Comparison of ENCODE assay signal across 15 cellular contexts in genomic region chr5:9622891-9623547, GRCh38. TPM values are rescaled to one million over a fixed set of nuclear protein-coding genes. Genes with fewer than 3 reads are reported as not detected.
DNase-seq lines count a peak whose midpoint lies in the region; ATAC-seq, FAIRE-seq and TF ChIP-seq lines count a peak whose summit lies in the region.
"Had no signal": no experiment of that assay in that cellular context is flagged by ENCODE, and none has a peak within 500 bp of the region (broad histone marks: within the 10 kb centered on the region; RNA-seq: fewer than 3 reads in every experiment).

No MANE protein-coding gene starts in this region.

- H2AK5ac ChIP-seq in H1 (ENCODE audit: low read depth, low read length) (no peak overlapping the region), trophoblast cell (ENCODE audit: low read length) (peak overlapping the region; percentile 20)

- FAIRE-seq in H1 (lab: Jason Lieb, UNC) = no peak
- FAIRE-seq: TTC549 had no signal

- peak; percentile 77 for ATAC-seq in GM18858 (IDR thresholded peaks at IDR 0.05; ENCODE audit: unreplicated experiment)
- no peak for ATAC-seq in HG02852 (IDR thresholded peaks at IDR 0.05; ENCODE audit: unreplicated experiment)
- ATAC-seq: mucosa of descending colon had no signal

- 87% methylated on average over 7 of the region's 7 CpGs; no CpG with 5 or more reads in 1 of the 2 experiments for WGBS in H1 (ENCODE audit: extremely low coverage in 1 of 2, insufficient coverage in 1 of 2, insufficient read length in 1 of 2, insufficient replicate concordance in 2 of 2, low coverage in 1 of 2, low lambda C conversion rate in 2 of 2, missing lambda C conversion rate in 1 of 2), 2 experiments
- WGBS in trophoblast cell (ENCODE audit: extremely low coverage, insufficient coverage, insufficient read length) = no CpG with 5 or more reads among the region's 7 CpGs

- TF ChIP-seq CTCF in H1 (IDR thresholded peaks at IDR 0.05; ENCODE audit: control extremely low read depth in 1 of 3, insufficient read depth in 1 of 3, low read depth in 1 of 3, low read length in 3 of 3) = no peak

- no peak overlapping the region for H4K5ac ChIP-seq in H1 (ENCODE audit: insufficient read length, low read depth, low read length)

- H3K4ac ChIP-seq in H1 (replicated peaks; ENCODE audit: insufficient read length, low read depth, low read length) (no peak overlapping the region), trophoblast cell (ENCODE audit: low read depth, low read length) (no peak overlapping the region)

- H2BK20ac ChIP-seq in H1 (ENCODE audit: low read length) = no peak overlapping the region

- no peak overlapping the region for H3K56ac ChIP-seq in H1 (replicated peaks; ENCODE audit: insufficient read length, low read depth, low read length)

- no peaks in the 10 kb centered on the region for H3K23me2 ChIP-seq in H1 (ENCODE audit: low read depth, low read length)

- H3K9me3 ChIP-seq in H1 (ENCODE audit: insufficient read depth in 2 of 2, low read depth in 1 of 2, low read length in 1 of 2) (no peaks in the 10 kb centered on the region), trophoblast cell (ENCODE audit: insufficient read depth, low read depth, low read length) (no peaks in the 10 kb centered on the region)
- H3K9me3 ChIP-seq: mucosa of descending colon, thoracic aorta had no signal

- no peak overlapping the region for H3K4me3 ChIP-seq in H1 (ENCODE audit: extremely low read depth in 1 of 4, insufficient read depth in 2 of 4, low read depth in 3 of 4, low read length in 4 of 4)
- H3K4me3 ChIP-seq in trophoblast cell (ENCODE audit: low read depth, low read length) = no peak overlapping the region
- H3K4me3 ChIP-seq: mucosa of descending colon, thoracic aorta had no signal

- H2BK5ac ChIP-seq in H1 (ENCODE audit: low read depth, low read length) (no peak overlapping the region), trophoblast cell (ENCODE audit: low read depth, low read length, poor library complexity) (peak overlapping the region; percentile 7)

- H3K9ac ChIP-seq in H1 (replicated peaks in 1 of 4; ENCODE audit: extremely low read depth in 1 of 4, low read depth in 3 of 4, low read length in 3 of 4) = no peak overlapping the region
- H3K9ac ChIP-seq in trophoblast cell (ENCODE audit: low read length) = no peak overlapping the region

- H2AFZ ChIP-seq in H1 (ENCODE audit: low read length) (peak overlapping the region; percentile 99), trophoblast cell (ENCODE audit: insufficient read depth, low read length, poor library complexity) (no peak overlapping the region)

- H2BK120ac ChIP-seq in H1 (replicated peaks; ENCODE audit: low read depth, low read length) (no peak overlapping the region), trophoblast cell (ENCODE audit: insufficient read depth, low read length, poor library complexity) (peak overlapping the region; percentile 50)

- H3K4me2 ChIP-seq in H1 (ENCODE audit: insufficient read depth in 1 of 2, low read depth in 2 of 2, low read length in 2 of 2) (no peak overlapping the region), trophoblast cell (ENCODE audit: low read length) (no peak overlapping the region)

- no peak overlapping the region for H2BK15ac ChIP-seq in H1 (ENCODE audit: low read length)

- peak; percentile 90 for DNase-seq in HS-27A (ENCODE audit: low read depth)
- DNase-seq in H1 (ENCODE audit: low read depth in 1 of 2, low spot score in 2 of 2) = no peak
- DNase-seq in trophoblast cell = no peak
- DNase-seq in NCI-H446 (lab: John Stamatoyannopoulos, UW) = no peak
- no peak for DNase-seq in erythroblast (lab: John Stamatoyannopoulos, UW)
- DNase-seq in NCI-H2029 (lab: John Stamatoyannopoulos, UW) = no peak
- DNase-seq: activated naive CD4-positive, alpha-beta T cell treated with Interleukin-2 at 50 U/mL for 16 hours; mucosa of descending colon; NCI-H69; stimulated activated CD4-positive, alpha-beta T cell treated with anti-CD3 and anti-CD28 coated beads, Interleukin-1b, Interleukin-23, amount 100 ng/mL, for 48 hours had no signal

- peaks cover 0 to 2% of the 10 kb centered on the region in 2 experiments for H4K20me1 ChIP-seq in H1 (replicated peaks in 1 of 2; ENCODE audit: control insufficient read depth in 1 of 2, insufficient read depth in 2 of 2, low read length in 2 of 2)

- TF ChIP-seq RAD21 in H1 (IDR thresholded peaks at IDR 0.05 in 1 of 2, conservative IDR thresholded peaks at IDR 0.05 in 1 of 2; ENCODE audit: low read depth in 2 of 2, low read length in 2 of 2) = no peak

- no peaks in the 10 kb centered on the region for H3K79me1 ChIP-seq in H1 (ENCODE audit: low read depth, low read length)
- H3K79me1 ChIP-seq in trophoblast cell (ENCODE audit: low read length) = peaks cover 32% of the 10 kb centered on the region

- H3K14ac ChIP-seq in H1 (ENCODE audit: insufficient read length) = no peak overlapping the region
- H3K14ac ChIP-seq in trophoblast cell (ENCODE audit: low read length) = peak overlapping the region; percentile 21

- H3K4me1 ChIP-seq in H1 (replicated peaks in 1 of 4; ENCODE audit: control insufficient read depth in 3 of 4, insufficient read depth in 4 of 4, low read length in 3 of 4) (no peaks in the 10 kb centered on the region), trophoblast cell (ENCODE audit: control insufficient read depth in 1 of 2, insufficient read depth in 2 of 2, low read length in 2 of 2) (peaks cover 23 to 30% of the 10 kb centered on the region in 2 experiments)

- no peaks in the 10 kb centered on the region for H3K79me2 ChIP-seq in H1 (ENCODE audit: control insufficient read depth in 1 of 2, insufficient read depth in 2 of 2, low read length in 2 of 2)
- H3K79me2 ChIP-seq in trophoblast cell (ENCODE audit: control insufficient read depth, insufficient read depth, low read length, poor library complexity) = peaks cover 2% of the 10 kb centered on the region

- H4K12ac ChIP-seq in trophoblast cell (ENCODE audit: low read depth, low read length) = no peak overlapping the region

- no peak overlapping the region for H3K23ac ChIP-seq in H1 (ENCODE audit: insufficient read length)
- H3K23ac ChIP-seq in trophoblast cell (ENCODE audit: low read length) = no peak overlapping the region

- H3K27me3 ChIP-seq in H1 (replicated peaks in 1 of 4; ENCODE audit: control insufficient read depth in 3 of 4, extremely low read depth in 1 of 4, insufficient read depth in 3 of 4, low read length in 3 of 4) (no peaks in the 10 kb centered on the region), trophoblast cell (ENCODE audit: insufficient read depth, low read length) (no peaks in the 10 kb centered on the region)

- no peak overlapping the region for H4K91ac ChIP-seq in H1 (replicated peaks; ENCODE audit: insufficient read length, low read length)
- H4K91ac ChIP-seq in trophoblast cell (ENCODE audit: low read depth, low read length) = peak overlapping the region; percentile 16

- H3K18ac ChIP-seq in H1 (ENCODE audit: extremely low read depth, low read length) = no peak overlapping the region
- H3K18ac ChIP-seq in trophoblast cell (ENCODE audit: low read length) = peak overlapping the region; percentile 36

- H4K8ac ChIP-seq in H1 (ENCODE audit: extremely low read depth, insufficient read depth, low read length) (no peak overlapping the region), trophoblast cell (ENCODE audit: low read depth, low read length) (no peak overlapping the region)

- H3K36me3 ChIP-seq in H1 (ENCODE audit: control insufficient read depth in 2 of 4, insufficient read depth in 4 of 4, low read length in 3 of 4) (no peaks in the 10 kb centered on the region), trophoblast cell (ENCODE audit: control insufficient read depth in 1 of 2, insufficient read depth in 2 of 2, low read length in 2 of 2) (no peaks in the 10 kb centered on the region)
- H3K36me3 ChIP-seq: thoracic aorta had no signal

- H3K27ac ChIP-seq in H1 (ENCODE audit: low read depth, low read length) (no peak overlapping the region), trophoblast cell (ENCODE audit: low read depth, low read length) (peak overlapping the region; percentile 82)
- H3K27ac ChIP-seq: thoracic aorta had no signal

- H2BK12ac ChIP-seq in H1 (ENCODE audit: low read depth, low read length) = no peak overlapping the region
- peak overlapping the region; percentile 19 for H2BK12ac ChIP-seq in trophoblast cell (ENCODE audit: low read length)

- TF ChIP-seq POLR2A in H1 (IDR thresholded peaks at IDR 0.05; ENCODE audit: control extremely low read depth in 1 of 2, low read depth in 2 of 2, low read length in 2 of 2) (no peak), erythroblast (IDR thresholded peaks at IDR 0.05; ENCODE audit: low read length) (no peak)

- TF ChIP-seq EP300 in H1 (IDR thresholded peaks at IDR 0.05; ENCODE audit: borderline replicate concordance in 1 of 2, low read depth in 2 of 2, low read length in 2 of 2) = no peak

- POLR2A ChIA-PET in H1 (lab: Charles Lee; ENCODE audit: partially characterized antibody) = no interaction called here

- CTCF ChIA-PET in H1 (lab: Charles Lee; ENCODE audit: partially characterized antibody) = interaction anchor here (1.0 to 1.3 kb wide), 6 partner anchors 15 to 407 kb away, joined by 3 to 6 read pairs (median 4); no protein-coding TSS in a partner anchor

TF ChIP-seq in H1, 55 proteins besides CTCF, POLR2A, EP300 and RAD21:
- TF ChIP-seq SIRT6 (IDR thresholded peaks at IDR 0.05; ENCODE audit: low read length) (no peak), YY1 (IDR thresholded peaks at IDR 0.05; ENCODE audit: low read depth, low read length) (peak; percentile 49; the same call in 1 of the 2 replicates), KDM5A (IDR thresholded peaks at IDR 0.05; ENCODE audit: low read length) (no peak), RBBP5 (IDR thresholded peaks at IDR 0.05; ENCODE audit: borderline replicate concordance, low read depth, low read length) (no peak)

RNA-seq across cellular contexts. Expression of gene TAS2R1, which starts 7.1 kb away (rescaled TPM):
- total RNA-seq in H1 (2021; fragmentation: NEBNext Ultra II Directional; extraction: Animal tissue kit (Norgen Biotek cat#: 25700)) = not detected in 2 replicates
- polyA plus RNA-seq in H1 (2011; rRNA removed) = not detected in 2 replicates
- 0.08 TPM for polyA plus RNA-seq in H1 (2011; cell fraction: cytosol; rRNA removed)
- not detected for polyA plus RNA-seq in H1 (2011; cell fraction: nucleus; rRNA removed)
- not detected in 4 replicates for polyA plus RNA-seq in H1 (2012, experiment 1 of 2)
- polyA plus RNA-seq in H1 (2012, experiment 2 of 2) = not detected
- not detected for polyA plus RNA-seq in H1 (2013, experiment 1 of 2)
- polyA plus RNA-seq in H1 (2013, experiment 2 of 2) = not detected
- not detected in 2 replicates for polyA minus RNA-seq in H1 (2011; rRNA and poly(A)+ RNA removed)
- polyA minus RNA-seq in H1 (2011; cell fraction: cytosol; rRNA and poly(A)+ RNA removed) = not detected
- polyA minus RNA-seq in H1 (2011; cell fraction: nucleus; rRNA and poly(A)+ RNA removed) = not detected
- 0.12 TPM in 2 replicates for polyA plus RNA-seq in trophoblast cell (2013)
- total RNA-seq: epithelial cell of proximal tubule, mucosa of descending colon, thoracic aorta had no signal
